Comparison of ENCODE assay signal across 10 cellular contexts in the genomic region with DNA sequence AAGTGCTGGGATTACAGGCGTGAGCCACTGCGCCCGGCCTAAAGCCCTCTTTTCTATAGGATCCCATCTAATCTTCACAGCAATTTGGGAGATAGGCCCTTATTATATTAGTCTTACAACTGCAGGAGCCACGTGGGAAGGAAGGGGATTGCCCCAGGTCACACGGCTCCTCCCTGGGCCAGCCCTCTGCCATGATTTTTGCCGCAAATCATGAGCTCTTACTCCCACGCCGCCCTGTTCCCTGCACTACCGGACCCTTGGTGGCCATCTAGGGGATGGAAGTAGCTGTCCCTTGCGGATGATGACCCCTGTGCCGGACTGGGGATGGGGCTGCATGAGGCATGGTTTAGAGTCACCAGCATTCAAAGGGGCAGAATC. TPM values are rescaled to one million over a fixed set of nuclear protein-coding genes. Genes with fewer than 3 reads are reported as not detected.
DNase-seq lines count a peak whose midpoint lies in the region; ATAC-seq and TF ChIP-seq lines count a peak whose summit lies in the region.
"Had no signal": no experiment of that assay in that cellular context is flagged by ENCODE, and none has a peak within 500 bp of the region (broad histone marks: within the 10 kb centered on the region; RNA-seq: fewer than 3 reads in every experiment).

No MANE protein-coding gene starts in this region.

- TF ChIP-seq CTCF in HL-60 (IDR thresholded peaks at IDR 0.05; ENCODE audit: insufficient read depth, low read length) (no peak), glutamatergic neuron (IDR thresholded peaks at IDR 0.05; ENCODE audit: partially characterized antibody, unreplicated experiment) (no peak)

- no peak overlapping the region for H3K4me3 Mint-ChIP-seq in glutamatergic neuron (ENCODE audit: unreplicated experiment)
- H3K4me3 Mint-ChIP-seq in stimulated activated effector memory CD8-positive, alpha-beta T cell treated with anti-CD3 and anti-CD28 coated beads, Interleukin-12 subunit alpha, Interleukin-12 subunit beta, amount 100 ng/mL, for 72 hours, result peak overlapping the region; percentile 31

- peak overlapping the region; percentile 82 for H3K27ac Mint-ChIP-seq in glutamatergic neuron (ENCODE audit: unreplicated experiment)
- H3K27ac Mint-ChIP-seq in stimulated activated effector memory CD8-positive, alpha-beta T cell treated with anti-CD3 and anti-CD28 coated beads, Interleukin-12 subunit alpha, Interleukin-12 subunit beta, amount 100 ng/mL, for 72 hours, result no peak overlapping the region

- no peak for ATAC-seq in stimulated activated effector memory CD8-positive, alpha-beta T cell treated with anti-CD3 and anti-CD28 coated beads, Interleukin-12 subunit alpha, Interleukin-12 subunit beta, amount 100 ng/mL, for 72 hours
- no peak for ATAC-seq in HG02970 (IDR thresholded peaks at IDR 0.05; ENCODE audit: low FRiP score, unreplicated experiment)
- no peak for ATAC-seq in HG03108 (IDR thresholded peaks at IDR 0.05; ENCODE audit: unreplicated experiment)
- ATAC-seq: activated T-cell treated with anti-CD3 and anti-CD28 coated beads, Interleukin-2, amount 50 U/mL, for 4 hours had no signal

- peak overlapping the region; percentile 72 for H3K27ac ChIP-seq in HL-60 (replicated peaks)

- DNase-seq in HL-60 (ENCODE audit: low read depth in 1 of 2, low spot score in 1 of 2) (no peak), RKO (ENCODE audit: low spot score) (peak; percentile 67), glutamatergic neuron (no peak), NCI-H524 (lab: John Stamatoyannopoulos, UW) (no peak)
- DNase-seq in stimulated activated effector memory CD8-positive, alpha-beta T cell treated with anti-CD3 and anti-CD28 coated beads, Interleukin-12 subunit alpha, Interleukin-12 subunit beta, amount 100 ng/mL, for 72 hours (ENCODE audit: low spot score in 2 of 2), result no peak
- no peak for DNase-seq in stimulated activated CD4-positive, alpha-beta T cell treated with anti-CD3 and anti-CD28 coated beads, Interleukin-4, amount 100 ng/mL, for 24 hours
- DNase-seq: activated T-cell treated with anti-CD3 and anti-CD28 coated beads, Interleukin-2, amount 50 U/mL, for 4 hours had no signal

- no peak overlapping the region for H3K4me3 ChIP-seq in HL-60 (replicated peaks; ENCODE audit: insufficient read depth, low read length)

- H3K36me3 Mint-ChIP-seq in glutamatergic neuron (ENCODE audit: unreplicated experiment), result no peaks in the 10 kb centered on the region
- no peaks in the 10 kb centered on the region for H3K36me3 Mint-ChIP-seq in stimulated activated effector memory CD8-positive, alpha-beta T cell treated with anti-CD3 and anti-CD28 coated beads, Interleukin-12 subunit alpha, Interleukin-12 subunit beta, amount 100 ng/mL, for 72 hours

- H3K9me3 Mint-ChIP-seq in glutamatergic neuron (ENCODE audit: unreplicated experiment), result peaks cover 15% of the 10 kb centered on the region
- no peaks in the 10 kb centered on the region for H3K9me3 Mint-ChIP-seq in stimulated activated effector memory CD8-positive, alpha-beta T cell treated with anti-CD3 and anti-CD28 coated beads, Interleukin-12 subunit alpha, Interleukin-12 subunit beta, amount 100 ng/mL, for 72 hours
- H3K9me3 Mint-ChIP-seq: activated T-cell treated with anti-CD3 and anti-CD28 coated beads, Interleukin-2, amount 50 U/mL, for 4 hours had no signal

- peaks cover 17% of the 10 kb centered on the region for H3K27me3 Mint-ChIP-seq in glutamatergic neuron (ENCODE audit: unreplicated experiment)

- peaks cover 26% of the 10 kb centered on the region for H3K4me1 Mint-ChIP-seq in glutamatergic neuron (ENCODE audit: low read depth, unreplicated experiment)
- peaks cover 16% of the 10 kb centered on the region for H3K4me1 Mint-ChIP-seq in stimulated activated effector memory CD8-positive, alpha-beta T cell treated with anti-CD3 and anti-CD28 coated beads, Interleukin-12 subunit alpha, Interleukin-12 subunit beta, amount 100 ng/mL, for 72 hours

- no peaks in the 10 kb centered on the region for H3K27me3 ChIP-seq in HL-60 (ENCODE audit: insufficient read depth, poor library complexity, severe bottlenecking)
- H3K27me3 ChIP-seq: SJSA1 had no signal

RNA-seq across cellular contexts. Expression of a gene that starts 28.4 kb away (rescaled TPM):
- 948 TPM for total RNA-seq in glutamatergic neuron (ENCODE audit: unreplicated experiment)
